In genomic region chr7:107691713-107692112, GRCh38 we compare ENCODE assay signal across 19 cellular contexts. TPM values are rescaled to one million over a fixed set of nuclear protein-coding genes. Genes with fewer than 3 reads are reported as not detected.
DNase-seq lines count a peak whose midpoint lies in the region; ATAC-seq, FAIRE-seq and TF ChIP-seq lines count a peak whose summit lies in the region.
"Had no signal": no experiment of that assay in that cellular context is flagged by ENCODE, and none has a peak within 500 bp of the region (broad histone marks: within the 10 kb centered on the region; RNA-seq: fewer than 3 reads in every experiment).

No MANE protein-coding gene starts in this region.

- TF ChIP-seq POLR2A in K562 (conservative IDR thresholded peaks at IDR 0.05) (no peak), thyroid gland (IDR thresholded peaks at IDR 0.05) (peak in 1 of 2 donors; percentile 21)

- intact Hi-C loops in Right ventricle myocardium inferior (cut with DNase I) (no loop called here), cardiac septum (cut with DNase I) (no loop called here), K562 (cut with micrococcal nuclease) (no loop called here), left cardiac atrium (cut with DNase I) (no loop called here), thyroid gland (cut with DNase I) (no loop called here)

- TF ChIP-seq EP300 in K562 (IDR thresholded peaks at IDR 0.05; ENCODE audit: low read length), result no peak

- ATAC-seq in Right ventricle myocardium inferior, result peak; percentile 56
- no peak for ATAC-seq in K562
- ATAC-seq in left cardiac atrium, result peak; percentile 44 to 70
- no peak for ATAC-seq in GM18909 (IDR thresholded peaks at IDR 0.05; ENCODE audit: poor library complexity, unreplicated experiment)
- ATAC-seq in GM19463 (IDR thresholded peaks at IDR 0.05; ENCODE audit: unreplicated experiment), result no peak
- ATAC-seq: activated naive CD8-positive, alpha-beta T cell treated with anti-CD3 and anti-CD28 coated beads, Interleukin-2, amount 50 U/mL, for 24 hours; gastroesophageal sphincter; HCT116; lower lobe of right lung; naive thymus-derived CD4-positive, alpha-beta T cell had no signal

- BruUV-seq in K562 (replicated peaks; lab: Mats Ljungman, UMichigan), result no TSS peak

- H4K20me1 ChIP-seq in K562 (replicated peaks; ENCODE audit: control insufficient read depth, insufficient read depth, low read length), result no peaks in the 10 kb centered on the region

- CTCF ChIA-PET in K562 (lab: Yijun Ruan, JAX; ENCODE audit: low intra/inter-chr PET ratio), result interaction anchor here (0.6 kb wide), 3 partner anchors 120 to 1604 kb away, joined by 3 read pairs; no protein-coding TSS in a partner anchor

- no peak for TF ChIP-seq RAD21 in K562 (CRISPR knock-in tag; conservative IDR thresholded peaks at IDR 0.05 in 1 of 2, IDR thresholded peaks at IDR 0.05 in 1 of 2)

- 5% methylated on average over 3 of the region's 3 CpGs for WGBS in K562 (ENCODE audit: insufficient coverage, low coverage, missing lambda C conversion rate)
- WGBS in thyroid gland, 2 donors, result 66 to 78% methylated on average over 3 of the region's 3 CpGs

- H3K4me1 ChIP-seq in K562 (replicated peaks in 1 of 2; ENCODE audit: control insufficient read depth in 2 of 2, insufficient read depth in 2 of 2, low read length in 2 of 2) (no peaks in the 10 kb centered on the region; a peak in 2 of 5 replicates), thyroid gland (peaks cover 46 to 57% of the 10 kb centered on the region in 2 donors)
- H3K4me1 ChIP-seq: lower lobe of right lung had no signal

- no peak overlapping the region for H2AFZ ChIP-seq in K562 (ENCODE audit: low read depth, low read length)

- H3K36me3 ChIP-seq in K562 (ENCODE audit: control insufficient read depth, insufficient read depth, low read length) (no peaks in the 10 kb centered on the region), thyroid gland (peaks cover 5 to 14% of the 10 kb centered on the region in 2 donors)
- H3K36me3 ChIP-seq: gastroesophageal sphincter, lower lobe of right lung had no signal

- POLR2A ChIA-PET in K562 (lab: Yijun Ruan, JAX), result interaction anchor here (0.6 to 2.3 kb wide), 3 partner anchors 10 to 96 kb away, joined by 3 to 8 read pairs (median 3); no protein-coding TSS in a partner anchor

- peak; percentile 29 for FAIRE-seq in K562 (lab: Jason Lieb, UNC)
- FAIRE-seq: A204.1 had no signal

- in situ Hi-C loops in K562 (cut with MboI), result no loop called here

- no peak overlapping the region for H3K4me3 ChIP-seq in K562
- H3K4me3 ChIP-seq in thyroid gland (replicated peaks in 1 of 3), result no peak overlapping the region
- H3K4me3 ChIP-seq: gastroesophageal sphincter, lower lobe of right lung had no signal

- no peak overlapping the region for H3K4me2 ChIP-seq in K562 (ENCODE audit: insufficient read depth, low read length)

- no peaks in the 10 kb centered on the region for H3K9me1 ChIP-seq in K562 (ENCODE audit: control insufficient read depth, insufficient read depth, low read length)

- no peak overlapping the region for H3K9ac ChIP-seq in K562 (ENCODE audit: insufficient read depth in 1 of 2, low read depth in 2 of 2, low read length in 2 of 2)

- H3K9me3 ChIP-seq in K562 (replicated peaks; ENCODE audit: control insufficient read depth, insufficient read depth, low read depth, low read length), result no peaks in the 10 kb centered on the region
- H3K9me3 ChIP-seq in thyroid gland, result no peaks in the 10 kb centered on the region
- H3K9me3 ChIP-seq: gastroesophageal sphincter, lower lobe of right lung had no signal

- no peaks in the 10 kb centered on the region for H3K79me2 ChIP-seq in K562 (ENCODE audit: control insufficient read depth, insufficient read depth, low read length)

- H3K27me3 ChIP-seq in K562 (ENCODE audit: control insufficient read depth in 2 of 2, insufficient read depth in 2 of 2, low read length in 2 of 2) (peaks cover 18 to 32% of the 10 kb centered on the region in 2 experiments), thyroid gland (no peaks in the 10 kb centered on the region)

- TF ChIP-seq CTCF in K562 (IDR thresholded peaks at IDR 0.05 in 2 of 3, conservative IDR thresholded peaks at IDR 0.05 in 1 of 3; ENCODE audit: insufficient read depth in 2 of 3, low read depth in 1 of 3, low read length in 3 of 3) (no peak), thyroid gland (IDR thresholded peaks at IDR 0.05) (no peak)

- DNase-seq in Right ventricle myocardium inferior (ENCODE audit: missing footprints), result no peak
- DNase-seq in cardiac septum (ENCODE audit: low spot score), result no peak
- DNase-seq in K562 (ENCODE audit: extremely low read depth in 1 of 4, low spot score in 3 of 4), result no peak
- no peak for DNase-seq in left cardiac atrium
- no peak for DNase-seq in thyroid gland
- no peak for DNase-seq in putamen (ENCODE audit: low spot score)
- DNase-seq: activated naive CD8-positive, alpha-beta T cell treated with anti-CD3 and anti-CD28 coated beads, Interleukin-2, amount 50 U/mL, for 24 hours; lower lobe of right lung; naive thymus-derived CD4-positive, alpha-beta T cell; NCI-H1436 treated with DMSO at 0.1 percent for 48 hours; NCI-H345; SIG-M5; stimulated activated naive CD4-positive, alpha-beta T cell treated with Interleukin-2 at 50 U/mL for 16 hours; T-helper 2 cell had no signal

- no peak overlapping the region for H3K27ac ChIP-seq in K562 (ENCODE audit: extremely low read depth, low read depth, low read length)
- H3K27ac ChIP-seq in thyroid gland, result peak overlapping the region; percentile 5 to 95 (median 56)
- H3K27ac ChIP-seq: gastroesophageal sphincter, lower lobe of right lung had no signal

TF ChIP-seq in K562, 482 proteins besides CTCF, POLR2A, EP300 and RAD21:
- TF ChIP-seq HDGF (IDR thresholded peaks at IDR 0.05) (no peak), GTF2B (IDR thresholded peaks at IDR 0.05; ENCODE audit: extremely low read depth, insufficient read length) (no peak), NELFE (IDR thresholded peaks at IDR 0.05; ENCODE audit: insufficient read depth, insufficient read length) (no peak)

RNA-seq across cellular contexts. Expression of gene SLC26A4, which starts 31.1 kb away (rescaled TPM):
- 0.27 TPM for total RNA-seq in Right ventricle myocardium inferior
- total RNA-seq in cardiac septum, result 1.5 TPM
- total RNA-seq in K562 (2011; cell fraction: chromatin; rRNA removed; ENCODE audit: low replicate concordance), result 0.23 and 1.2 TPM in 2 replicates
- 0.26 and 0.33 TPM in 2 replicates for total RNA-seq in K562 (2011; cell fraction: nucleolus; rRNA removed)
- total RNA-seq in K562 (2011; cell fraction: nucleoplasm; rRNA removed), result 0.22 and 0.92 TPM in 2 replicates
- total RNA-seq in K562 (2014; rRNA removed), result 0.09 and 0.29 TPM in 2 replicates
- total RNA-seq in K562 (2014; rRNA removed; fragmentation: Illumina TruSeq; extraction: Trizol), result 0.26 and 0.33 TPM in 2 replicates
- total RNA-seq in K562 (2015; rRNA removed; fragmentation: Illumina TruSeq; extraction: Trizol), result 0.11 and 0.43 TPM in 2 replicates
- total RNA-seq in K562 (2021), result 0.54 and 0.55 TPM in 2 replicates
- polyA plus RNA-seq in K562 (2011; rRNA removed), result 0.37 and 0.54 TPM in 2 replicates
- 0.13 and 0.16 TPM in 2 replicates for polyA plus RNA-seq in K562 (2011; cell fraction: cytosol; rRNA removed)
- 0.24 and 0.28 TPM in 2 replicates for polyA plus RNA-seq in K562 (2011; cell fraction: nucleus; rRNA removed)
- 0.29 and 0.38 TPM in 2 replicates for polyA plus RNA-seq in K562 (2012)
- 0.22 and 0.28 TPM in 2 replicates for polyA plus RNA-seq in K562 (2014; fragmentation: Illumina TruSeq; extraction: Trizol)
- under 1 TPM; 0.10 to 0.18 TPM for polyA plus RNA-seq in K562 (2014; fragmentation: Nextera tagmentation; extraction: Ambion mirVana)
- 0.27 and 1.2 TPM in 2 replicates for polyA plus RNA-seq in K562 (2014; rRNA removed)
- polyA minus RNA-seq in K562 (2011; rRNA and poly(A)+ RNA removed), result 0.81 and 0.96 TPM in 2 replicates
- 1.3 TPM in 1 of 2 replicates, not detected in the other for polyA minus RNA-seq in K562 (2011; cell fraction: cytosol; rRNA and poly(A)+ RNA removed)
- 0.33 TPM in 1 of 2 replicates, not detected in the other for polyA minus RNA-seq in K562 (2011; cell fraction: nucleus; rRNA and poly(A)+ RNA removed)
- total RNA-seq in left cardiac atrium, result under 1 TPM; 0.58 to 0.74 TPM
- total RNA-seq in thyroid gland, result 100 to 1,000 TPM; 193 to 299 (median 254) TPM
- polyA plus RNA-seq: naive thymus-derived CD4-positive, alpha-beta T cell had no signal

RNA-seq across cellular contexts. Expression of gene CBLL1, which starts 52.2 kb away (rescaled TPM):
- total RNA-seq in Right ventricle myocardium inferior, result 20.5 TPM
- total RNA-seq in cardiac septum, result 24.1 TPM
- total RNA-seq in K562 (2011; cell fraction: chromatin; rRNA removed; ENCODE audit: low replicate concordance), result 34.6 and 71.6 TPM in 2 replicates
- 12.8 and 16.8 TPM in 2 replicates for total RNA-seq in K562 (2011; cell fraction: nucleolus; rRNA removed)
- total RNA-seq in K562 (2011; cell fraction: nucleoplasm; rRNA removed), result 30.2 and 45.5 TPM in 2 replicates
- total RNA-seq in K562 (2014; rRNA removed), result 20.7 and 23.5 TPM in 2 replicates
- 45.4 and 47.0 TPM in 2 replicates for total RNA-seq in K562 (2014; rRNA removed; fragmentation: Illumina TruSeq; extraction: Trizol)
- 53.2 and 59.0 TPM in 2 replicates for total RNA-seq in K562 (2015; rRNA removed; fragmentation: Illumina TruSeq; extraction: Trizol)
- total RNA-seq in K562 (2021), result 39.8 and 40.2 TPM in 2 replicates
- 14.7 and 22.5 TPM in 2 replicates for polyA plus RNA-seq in K562 (2011; rRNA removed)
- polyA plus RNA-seq in K562 (2011; cell fraction: cytosol; rRNA removed), result 15.1 and 16.9 TPM in 2 replicates
- polyA plus RNA-seq in K562 (2011; cell fraction: nucleus; rRNA removed), result 34.0 and 44.0 TPM in 2 replicates
- polyA plus RNA-seq in K562 (2012), result 38.4 and 48.8 TPM in 2 replicates
- 58.5 and 67.9 TPM in 2 replicates for polyA plus RNA-seq in K562 (2014; fragmentation: Illumina TruSeq; extraction: Trizol)
- 10 to 100 TPM; 17.4 to 35.4 TPM for polyA plus RNA-seq in K562 (2014; fragmentation: Nextera tagmentation; extraction: Ambion mirVana)
- 14.8 and 15.7 TPM in 2 replicates for polyA plus RNA-seq in K562 (2014; rRNA removed)
- 35.7 and 38.3 TPM in 2 replicates for polyA minus RNA-seq in K562 (2011; rRNA and poly(A)+ RNA removed)
- polyA minus RNA-seq in K562 (2011; cell fraction: cytosol; rRNA and poly(A)+ RNA removed), result 31.4 and 42.8 TPM in 2 replicates
- polyA minus RNA-seq in K562 (2011; cell fraction: nucleus; rRNA and poly(A)+ RNA removed), result 49.4 and 57.8 TPM in 2 replicates
- total RNA-seq in left cardiac atrium, result 10 to 100 TPM; 17.8 to 21.2 TPM
- total RNA-seq in thyroid gland, result 10 to 100 TPM; 27.0 to 41.6 (median 33.5) TPM

Comparison
In these comparisons a context has a peak if more than half of its experiments do, and no peak if none do; other contexts are left out.
1. ATAC-seq: peak in Right ventricle myocardium inferior (single experiment) and left cardiac atrium (2 of 2); none in K562 (single experiment), GM18909 (single experiment) and GM19463 (single experiment).
2. RNA of gene SLC26A4, which starts 31.1 kb away (total RNA-seq): 193 to 299 TPM in thyroid gland; 1.5 TPM in cardiac septum (single experiment), 0.58 to 0.74 TPM in left cardiac atrium, 0.09 to 1.2 TPM in K562 and 0.27 TPM in Right ventricle myocardium inferior (single experiment); every median in the first group is over 10 times any median in the second.